1 cellular context compared by ENCODE assay signal in genomic region chr6:8085053-8085511, GRCh38.
TF ChIP-seq lines count a peak whose summit lies in the region.

No MANE protein-coding gene starts in this region.

TF ChIP-seq in HepG2, 621 proteins besides CTCF, POLR2A, EP300 and RAD21 (continued from another document and continues in another):
- TF ChIP-seq, protein P1, sequence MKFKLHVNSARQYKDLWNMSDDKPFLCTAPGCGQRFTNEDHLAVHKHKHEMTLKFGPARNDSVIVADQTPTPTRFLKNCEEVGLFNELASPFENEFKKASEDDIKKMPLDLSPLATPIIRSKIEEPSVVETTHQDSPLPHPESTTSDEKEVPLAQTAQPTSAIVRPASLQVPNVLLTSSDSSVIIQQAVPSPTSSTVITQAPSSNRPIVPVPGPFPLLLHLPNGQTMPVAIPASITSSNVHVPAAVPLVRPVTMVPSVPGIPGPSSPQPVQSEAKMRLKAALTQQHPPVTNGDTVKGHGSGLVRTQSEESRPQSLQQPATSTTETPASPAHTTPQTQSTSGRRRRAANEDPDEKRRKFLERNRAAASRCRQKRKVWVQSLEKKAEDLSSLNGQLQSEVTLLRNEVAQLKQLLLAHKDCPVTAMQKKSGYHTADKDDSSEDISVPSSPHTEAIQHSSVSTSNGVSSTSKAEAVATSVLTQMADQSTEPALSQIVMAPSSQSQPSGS (CRISPR knock-in tag; IDR thresholded peaks at IDR 0.05): peak; percentile 96
- peak; percentile 78; the same call in 1 of the 2 replicates for TF ChIP-seq HNF1B (CRISPR knock-in tag; IDR thresholded peaks at IDR 0.05)
- TF ChIP-seq HES4 (CRISPR knock-in tag; IDR thresholded peaks at IDR 0.05; ENCODE audit: borderline replicate concordance): no peak
- no peak; the same call in 1 of the 2 replicates for TF ChIP-seq ZKSCAN1 (IDR thresholded peaks at IDR 0.05; ENCODE audit: low read length)
- no peak for TF ChIP-seq ZNF564 (CRISPR knock-in tag; IDR thresholded peaks at IDR 0.05)
- peak; percentile 86 for TF ChIP-seq ZNF501 (CRISPR knock-in tag; IDR thresholded peaks at IDR 0.05)
- peak; percentile 98 for TF ChIP-seq CEBPG (CRISPR knock-in tag; IDR thresholded peaks at IDR 0.05)
- TF ChIP-seq ZNF749 (CRISPR knock-in tag; IDR thresholded peaks at IDR 0.05; ENCODE audit: borderline replicate concordance): peak; percentile 68; the same call in 1 of the 2 replicates
- TF ChIP-seq MIER2 (CRISPR knock-in tag; IDR thresholded peaks at IDR 0.05): peak; percentile 44; the same call in 1 of the 2 replicates
- peak; percentile 98 for TF ChIP-seq JUNB (CRISPR knock-in tag; IDR thresholded peaks at IDR 0.05; ENCODE audit: borderline replicate concordance)
- no peak for TF ChIP-seq NR3C1 (CRISPR knock-in tag; IDR thresholded peaks at IDR 0.05)
- TF ChIP-seq ZNF496 (CRISPR knock-in tag; IDR thresholded peaks at IDR 0.05; ENCODE audit: insufficient replicate concordance): no peak
- peak; percentile 95 for TF ChIP-seq MIXL1 (CRISPR knock-in tag; IDR thresholded peaks at IDR 0.05)
- no peak for TF ChIP-seq ZNF670 (CRISPR knock-in tag; IDR thresholded peaks at IDR 0.05; ENCODE audit: borderline replicate concordance)
- peak; percentile 65 for TF ChIP-seq CREB1 (IDR thresholded peaks at IDR 0.05)
- peak; percentile 86 for TF ChIP-seq CREB1 (CRISPR knock-in tag; IDR thresholded peaks at IDR 0.05)
- peak; percentile 67; the same call in 1 of the 2 replicates for TF ChIP-seq ZNF205 (CRISPR knock-in tag; IDR thresholded peaks at IDR 0.05)
- TF ChIP-seq HCFC1 (IDR thresholded peaks at IDR 0.05; ENCODE audit: low read depth, low read length): no peak
- TF ChIP-seq ZNF382 (CRISPR knock-in tag; IDR thresholded peaks at IDR 0.05; ENCODE audit: borderline replicate concordance): no peak
- TF ChIP-seq HOXA3 (CRISPR knock-in tag; IDR thresholded peaks at IDR 0.05): peak; percentile 82
- TF ChIP-seq PRDM10 (CRISPR knock-in tag; IDR thresholded peaks at IDR 0.05; ENCODE audit: low read depth): 0 out of 2 replicates have a peak, but pooled peaks have one; percentile 21
- TF ChIP-seq ZFP1 (CRISPR knock-in tag; IDR thresholded peaks at IDR 0.05): 0 out of 2 replicates have a peak, but pooled peaks have one; percentile 67
- TF ChIP-seq ATF7 (IDR thresholded peaks at IDR 0.05): peak; percentile 80
- peak; percentile 85 for TF ChIP-seq ATF7 (CRISPR knock-in tag; IDR thresholded peaks at IDR 0.05)
- no peak; the same call in 1 of the 2 replicates for TF ChIP-seq ZHX2 (IDR thresholded peaks at IDR 0.05; ENCODE audit: low read depth)
- TF ChIP-seq ZHX2 (CRISPR knock-in tag; IDR thresholded peaks at IDR 0.05; ENCODE audit: borderline replicate concordance): no peak
- TF ChIP-seq FOXK2 (IDR thresholded peaks at IDR 0.05): no peak
- no peak for TF ChIP-seq EZH2 (conservative IDR thresholded peaks at IDR 0.05; ENCODE audit: low read depth, low read length)
- peak; percentile 85 for TF ChIP-seq BCL6 (CRISPR knock-in tag; IDR thresholded peaks at IDR 0.05)
- peak; percentile 94 for TF ChIP-seq PAXIP1 (CRISPR knock-in tag; conservative IDR thresholded peaks at IDR 0.05)
- 0 out of 2 replicates have a peak, but pooled peaks have one; percentile 5 for TF ChIP-seq STAG1 (CRISPR knock-in tag; IDR thresholded peaks at IDR 0.05)
- TF ChIP-seq TBL1XR1 (IDR thresholded peaks at IDR 0.05; ENCODE audit: borderline replicate concordance, low read length, partially characterized antibody): peak; percentile 47
- TF ChIP-seq TBX2 (CRISPR knock-in tag; IDR thresholded peaks at IDR 0.05; ENCODE audit: borderline replicate concordance): peak; percentile 85
- TF ChIP-seq ZNF703 (CRISPR knock-in tag; IDR thresholded peaks at IDR 0.05; ENCODE audit: borderline replicate concordance): no peak
- TF ChIP-seq ZNF180 (CRISPR knock-in tag; IDR thresholded peaks at IDR 0.05; ENCODE audit: borderline replicate concordance, low read depth): no peak
- no peak for TF ChIP-seq FOXM1 (CRISPR knock-in tag; IDR thresholded peaks at IDR 0.05)
- TF ChIP-seq ZNF12 (CRISPR knock-in tag; IDR thresholded peaks at IDR 0.05): peak; percentile 77; the same call in 1 of the 2 replicates
- no peak for TF ChIP-seq ZNF296 (CRISPR knock-in tag; conservative IDR thresholded peaks at IDR 0.05)
- TF ChIP-seq ERF (CRISPR knock-in tag; IDR thresholded peaks at IDR 0.05): peak; percentile 83
- TF ChIP-seq, protein P2, sequence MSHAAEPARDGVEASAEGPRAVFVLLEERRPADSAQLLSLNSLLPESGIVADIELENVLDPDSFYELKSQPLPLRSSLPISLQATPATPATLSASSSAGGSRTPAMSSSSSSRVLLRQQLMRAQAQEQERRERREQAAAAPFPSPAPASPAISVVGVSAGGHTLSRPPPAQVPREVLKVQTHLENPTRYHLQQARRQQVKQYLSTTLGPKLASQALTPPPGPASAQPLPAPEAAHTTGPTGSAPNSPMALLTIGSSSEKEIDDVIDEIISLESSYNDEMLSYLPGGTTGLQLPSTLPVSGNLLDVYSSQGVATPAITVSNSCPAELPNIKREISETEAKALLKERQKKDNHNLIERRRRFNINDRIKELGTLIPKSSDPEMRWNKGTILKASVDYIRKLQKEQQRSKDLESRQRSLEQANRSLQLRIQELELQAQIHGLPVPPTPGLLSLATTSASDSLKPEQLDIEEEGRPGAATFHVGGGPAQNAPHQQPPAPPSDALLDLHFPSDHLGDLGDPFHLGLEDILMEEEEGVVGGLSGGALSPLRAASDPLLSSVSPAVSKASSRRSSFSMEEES (CRISPR knock-in tag; IDR thresholded peaks at IDR 0.05): peak; percentile 74
- no peak for TF ChIP-seq BRD4 (CRISPR knock-in tag; IDR thresholded peaks at IDR 0.05)
- TF ChIP-seq MEF2D (CRISPR knock-in tag; IDR thresholded peaks at IDR 0.05): peak; percentile 99
- 0 out of 2 replicates have a peak, but pooled peaks have one; percentile 28 for TF ChIP-seq ZBTB3 (CRISPR knock-in tag; IDR thresholded peaks at IDR 0.05; ENCODE audit: borderline replicate concordance, low read depth)
- TF ChIP-seq ZNF34 (CRISPR knock-in tag; IDR thresholded peaks at IDR 0.05; ENCODE audit: borderline replicate concordance): no peak
- peak; percentile 96 for TF ChIP-seq POGZ (CRISPR knock-in tag; IDR thresholded peaks at IDR 0.05)
- peak; percentile 77; the same call in 1 of the 2 replicates for TF ChIP-seq ZNF160 (CRISPR knock-in tag; IDR thresholded peaks at IDR 0.05)
- TF ChIP-seq USF2 (IDR thresholded peaks at IDR 0.05; ENCODE audit: low read depth, low read length): no peak
- TF ChIP-seq USF2 (CRISPR knock-in tag; IDR thresholded peaks at IDR 0.05; ENCODE audit: borderline replicate concordance): no peak
